In genomic region chr12:121713257-121714155, GRCh38 we compare ENCODE assay signal across 8 cellular contexts. TPM values are rescaled to one million over a fixed set of nuclear protein-coding genes. Genes with fewer than 3 reads are reported as not detected.
A peak's percentile ranks its signal among the peaks of the same experiment; 100 is the strongest.
DNase-seq lines count a peak whose midpoint lies in the region; TF ChIP-seq lines count a peak whose summit lies in the region.

No MANE protein-coding gene starts in this region.

- no peaks in the 10 kb centered on the region for H3K27me3 Mint-ChIP-seq in Calu3 (ENCODE audit: unreplicated experiment)

- peak overlapping the region; percentile 87 for H3K4me3 ChIP-seq in brain microvascular endothelial cell (ENCODE audit: low read depth, low read length)
- peak overlapping the region; percentile 74 to 80 (median 79) for H3K4me3 ChIP-seq in liver (ENCODE audit: low read depth in 1 of 3, low read length in 3 of 3)
- H3K4me3 ChIP-seq in tibial artery: peak overlapping the region; percentile 69 to 98

- TF ChIP-seq CTCF in Calu3 (IDR thresholded peaks at IDR 0.05; ENCODE audit: unreplicated experiment) (no peak), brain microvascular endothelial cell (IDR thresholded peaks at IDR 0.05; ENCODE audit: low read depth, low read length, missing control alignments) (no peak), liver (IDR thresholded peaks at IDR 0.05; ENCODE audit: low read depth, low read length, missing input control) (no peak), tibial artery (IDR thresholded peaks at IDR 0.05) (no peak)

- no peak for TF ChIP-seq RAD21 in liver (IDR thresholded peaks at IDR 0.05)

- DNase-seq in Calu3 (no peak), Kasumi-1 (lab: John Stamatoyannopoulos, UW) (peak; percentile 28 to 43), brain microvascular endothelial cell (no peak), tibial artery (peak in 1 of 2 donors; percentile 69), NOMO-1 (lab: John Stamatoyannopoulos, UW; ENCODE audit: unreplicated experiment in 2 of 2) (no peak)
- DNase-seq in activated CD4-positive, CD25-positive, alpha-beta regulatory T cell treated with anti-CD3 and anti-CD28 coated beads, Interleukin-2, amount 50 U/mL, for 72 hours: no peak
- no peak for DNase-seq in activated CD4-positive, alpha-beta T cell treated with anti-CD3 and anti-CD28 coated beads, Interleukin-2, amount 50 U/mL, for 4 hours

- no TSS peak for BruUV-seq in Calu3 (replicated peaks; lab: Mats Ljungman, UMichigan)

- H3K9me3 ChIP-seq in liver (ENCODE audit: control insufficient read depth in 4 of 4, low read length in 3 of 4) (no peaks in the 10 kb centered on the region), tibial artery (no peaks in the 10 kb centered on the region)

- peaks cover 2% of the 10 kb centered on the region for H3K9me3 Mint-ChIP-seq in Calu3 (ENCODE audit: low read depth, unreplicated experiment)

- peak overlapping the region in 1 of 2 donors; percentile 80 for H3K9ac ChIP-seq in liver (ENCODE audit: low read depth in 1 of 2, low read length in 2 of 2)

- intact Hi-C loops in Calu3 (cut with micrococcal nuclease; ENCODE audit: unreplicated experiment): no loop called here
- intact Hi-C loops in tibial artery (cut with DNase I; ENCODE audit: low total_unique reads): loop anchor here (5.0 kb wide), 1 partner anchor 39 kb away; no protein-coding TSS in a partner anchor

- CTCF ChIA-PET in Calu3 (lab: Charles Lee): interaction anchor here (0.6 to 1.3 kb wide), 5 partner anchors 27 to 86 kb away, joined by 3 to 7 read pairs (median 3); no protein-coding TSS in a partner anchor

- peak overlapping the region; percentile 61 for H3K27ac Mint-ChIP-seq in Calu3 (ENCODE audit: unreplicated experiment)

- H3K4me1 Mint-ChIP-seq in Calu3 (ENCODE audit: low read depth, unreplicated experiment): peaks cover 17% of the 10 kb centered on the region

- H3K27ac ChIP-seq in brain microvascular endothelial cell (no peak overlapping the region), liver (ENCODE audit: low read depth in 1 of 2, low read length in 2 of 2) (peak overlapping the region in 1 of 2 donors; percentile 96), tibial artery (peak overlapping the region; percentile 57 to 76)

- H3K36me3 Mint-ChIP-seq in Calu3 (ENCODE audit: insufficient read depth, unreplicated experiment): peaks cover 28% of the 10 kb centered on the region

- peaks cover 8 to 22% (median 17%) of the 10 kb centered on the region in 4 donors for H3K4me1 ChIP-seq in liver (ENCODE audit: control insufficient read depth in 4 of 4, insufficient read depth in 4 of 4, low read length in 3 of 4)
- H3K4me1 ChIP-seq in tibial artery: peaks cover 0 to 19% (median 16%) of the 10 kb centered on the region in 4 donors

- H3K27me3 ChIP-seq in brain microvascular endothelial cell (replicated peaks) (no peaks in the 10 kb centered on the region), liver (ENCODE audit: control insufficient read depth in 4 of 4, insufficient read depth in 4 of 4, low read length in 3 of 4) (no peaks in the 10 kb centered on the region), tibial artery (no peaks in the 10 kb centered on the region)

- H3K36me3 ChIP-seq in brain microvascular endothelial cell (replicated peaks) (no peaks in the 10 kb centered on the region), liver (ENCODE audit: control insufficient read depth in 4 of 4, insufficient read depth in 3 of 4, low read depth in 1 of 4, low read length in 3 of 4) (no peaks in the 10 kb centered on the region), tibial artery (no peaks in the 10 kb centered on the region)

- 46% methylated on average over 20 of the region's 20 CpGs for WGBS in liver

- in situ Hi-C loops in brain microvascular endothelial cell (cut with HindIII; ENCODE audit: low pct_ligation_motif_present, low sequenced_read_pairs): no loop called here

- peak overlapping the region; percentile 90 for H3K4me3 Mint-ChIP-seq in Calu3 (ENCODE audit: low read depth, unreplicated experiment)

TF ChIP-seq in liver, 16 proteins besides CTCF, POLR2A, EP300 and RAD21:
- TF ChIP-seq TAF1 (conservative IDR thresholded peaks at IDR 0.05) (no peak), FOXA2 (IDR thresholded peaks at IDR 0.05) (no peak), JUND (IDR thresholded peaks at IDR 0.05) (no peak)

RNA-seq across cellular contexts. Expression of gene TMEM120B, which starts 1.0 kb away (rescaled TPM):
- total RNA-seq in Calu3 (2022) (23.2 and 25.3 TPM in 2 replicates), liver (1 to 10 TPM; 5.0 to 9.2 TPM)
- 1 to 10 TPM; 1.6 to 1.7 TPM for polyA plus RNA-seq in liver

RNA-seq across cellular contexts. Expression of gene MORN3, which starts 44.1 kb away (rescaled TPM):
- 0.76 and 1.2 TPM in 2 replicates for total RNA-seq in Calu3 (2022)
- under 1 TPM; 0.05 to 0.08 TPM for total RNA-seq in liver
- polyA plus RNA-seq in liver: under 1 TPM; 0.06 to 0.13 TPM

Comparison
In these comparisons a context has a peak if more than half of its experiments do, and no peak if none do; other contexts are left out.
1. DNase-seq: peak in Kasumi-1 (2 of 2); none in Calu3 (single experiment), brain microvascular endothelial cell (single experiment), NOMO-1 (0 of 2), activated CD4-positive, CD25-positive, alpha-beta regulatory T cell treated with anti-CD3 and anti-CD28 coated beads, Interleukin-2, amount 50 U/mL, for 72 hours (single experiment) and activated CD4-positive, alpha-beta T cell treated with anti-CD3 and anti-CD28 coated beads, Interleukin-2, amount 50 U/mL, for 4 hours (0 of 2).
2. Peak in every context shown above with its lines, with median percentiles within 50 percentile points of each other: H3K4me3 ChIP-seq.